ENCODE assay signal across 26 cellular contexts in genomic region chr3:56316944-56317343, GRCh38.
"Had no signal": no experiment of that assay in that cellular context is flagged by ENCODE, and none has a peak within 500 bp of the region (broad histone marks: within the 10 kb centered on the region; RNA-seq: fewer than 3 reads in every experiment).

No MANE protein-coding gene starts in this region.

- DNase-seq: activated CD4-positive, alpha-beta memory T cell treated with anti-CD3 and anti-CD28 coated beads, Interleukin-2, amount 10 ng/mL, durations not matched to agents 7 days and 5 days; activated CD4-positive, alpha-beta T cell treated with anti-CD3 and anti-CD28 coated beads for 1 hour; activated CD4-positive, alpha-beta T cell treated with anti-CD3 and anti-CD28 coated beads for 4 hours; activated CD4-positive, alpha-beta T cell treated with anti-CD3 and anti-CD28 coated beads, Interleukin-2, amount 10 ng/mL, durations not matched to agents 7 days and 5 days; activated CD4-positive, alpha-beta T cell treated with anti-CD3 and anti-CD28 coated beads, Interleukin-2, amount 50 U/mL, for 4 hours; activated effector memory CD4-positive, alpha-beta T cell treated with Interleukin-2 at 50 U/mL for 16 hours; activated gamma-delta T cell treated with Interleukin-2 at 50 U/mL for 16 hours; activated naive CD4-positive, alpha-beta T cell treated with anti-CD3 and anti-CD28 coated beads, Interleukin-2, amount 50 U/mL, for 16 hours; activated naive CD4-positive, alpha-beta T cell treated with Interleukin-2 at 50 U/mL for 16 hours; activated T-cell treated with anti-CD3 and anti-CD28 coated beads, Interleukin-2, amount 50 U/mL, for 4 hours; amniotic stem cell; anterior cingulate cortex; brain microvascular endothelial cell; dorsolateral prefrontal cortex; effector memory CD4-positive, alpha-beta T cell; endodermal cell; foreskin keratinocyte; gastrocnemius medialis; glutamatergic neuron; heart left ventricle; T-helper 2 cell had no signal

- H3K4me3 ChIP-seq: coronary artery, dorsolateral prefrontal cortex, esophagus muscularis mucosa, gastrocnemius medialis, heart left ventricle had no signal

- H3K36me3 ChIP-seq: brain microvascular endothelial cell, esophagus muscularis mucosa, gastrocnemius medialis, heart left ventricle had no signal

- H3K9me3 ChIP-seq: esophagus muscularis mucosa, gastrocnemius medialis, heart left ventricle had no signal

- H3K4me1 ChIP-seq: foreskin keratinocyte had no signal

- H3K27me3 ChIP-seq: brain microvascular endothelial cell, dorsolateral prefrontal cortex, esophagus muscularis mucosa, foreskin keratinocyte, gastrocnemius medialis, heart left ventricle had no signal

- FAIRE-seq: astrocyte, bronchial epithelial cell had no signal

- H3K27ac ChIP-seq: brain microvascular endothelial cell, coronary artery, dorsolateral prefrontal cortex, esophagus muscularis mucosa, foreskin keratinocyte, gastrocnemius medialis, heart left ventricle had no signal

- ATAC-seq: activated T-cell treated with anti-CD3 and anti-CD28 coated beads, Interleukin-2, amount 50 U/mL, for 4 hours; activated T-helper 17 cell treated with anti-CD3 and anti-CD28 coated beads, Interleukin-2, amount 50 U/mL, for 72 hours; foreskin keratinocyte; gastrocnemius medialis; heart left ventricle had no signal
